Comparison of ENCODE assay signal across 25 cellular contexts in genomic region chr4:33453436-33453835, GRCh38.
A peak's percentile ranks its signal among the peaks of the same experiment; 100 is the strongest.
DNase-seq lines count a peak whose midpoint lies in the region; ATAC-seq, FAIRE-seq and TF ChIP-seq lines count a peak whose summit lies in the region.
"Had no signal": no experiment of that assay in that cellular context is flagged by ENCODE, and none has a peak within 500 bp of the region (broad histone marks: within the 10 kb centered on the region; RNA-seq: fewer than 3 reads in every experiment).

No MANE protein-coding gene starts in this region.

- H3K36me3 ChIP-seq in bronchial epithelial cell (ENCODE audit: control insufficient read depth, insufficient read depth, low read length) (no peaks in the 10 kb centered on the region), left lung (no peaks in the 10 kb centered on the region), thyroid gland (no peaks in the 10 kb centered on the region)
- H3K36me3 ChIP-seq: BE2C; BLaER1 treated with 17β-estradiol and CSF1 and Interleukin-3, amounts not matched to agents 10 nM and 100 nM had no signal

- H3K27me3 ChIP-seq in bronchial epithelial cell (ENCODE audit: control insufficient read depth, insufficient read depth, low read length) (no peaks in the 10 kb centered on the region), left lung (no peaks in the 10 kb centered on the region), thyroid gland (no peaks in the 10 kb centered on the region)
- H3K27me3 ChIP-seq: BE2C; BLaER1 treated with 17β-estradiol and CSF1 and Interleukin-3, amounts not matched to agents 10 nM and 100 nM had no signal

- H3K4me1 ChIP-seq in left lung (no peaks in the 10 kb centered on the region), thyroid gland (peaks cover 8 to 11% of the 10 kb centered on the region in 2 donors)
- H3K4me1 ChIP-seq: A549; BE2C; BLaER1 treated with 17β-estradiol and CSF1 and Interleukin-3, amounts not matched to agents 10 nM and 100 nM had no signal

- peak; percentile 72 for FAIRE-seq in bronchial epithelial cell (lab: Jason Lieb, UNC)
- FAIRE-seq: A549, GM12878, GM19239, H1 had no signal

- H3K9me3 Mint-ChIP-seq in activated T-helper 17 cell treated with anti-CD3 and anti-CD28 coated beads, Interleukin-2, amount 50 U/mL, for 72 hours = peaks cover 18% of the 10 kb centered on the region

- no peak for TF ChIP-seq CTCF in C4-2B (conservative IDR thresholded peaks at IDR 0.05)
- TF ChIP-seq CTCF in bronchial epithelial cell (IDR thresholded peaks at IDR 0.05; ENCODE audit: insufficient read depth, low read length, severe bottlenecking) = no peak
- no peak for TF ChIP-seq CTCF in left lung (IDR thresholded peaks at IDR 0.05)
- no peak for TF ChIP-seq CTCF in thyroid gland (IDR thresholded peaks at IDR 0.05)

- H3K4me1 Mint-ChIP-seq in activated T-helper 17 cell treated with anti-CD3 and anti-CD28 coated beads, Interleukin-2, amount 50 U/mL, for 72 hours = no peaks in the 10 kb centered on the region
- H3K4me1 Mint-ChIP-seq: CD4-positive, alpha-beta memory T cell had no signal

- no peaks in the 10 kb centered on the region for H3K27me3 Mint-ChIP-seq in activated T-helper 17 cell treated with anti-CD3 and anti-CD28 coated beads, Interleukin-2, amount 50 U/mL, for 72 hours
- H3K27me3 Mint-ChIP-seq: CD4-positive, alpha-beta memory T cell had no signal

- peak; percentile 24 for ATAC-seq in left lung
- no peak for ATAC-seq in activated T-helper 17 cell treated with anti-CD3 and anti-CD28 coated beads, Interleukin-2, amount 50 U/mL, for 72 hours (replicated peaks)
- ATAC-seq: A549, GM12878 had no signal

- H3K4me3 ChIP-seq in bronchial epithelial cell (ENCODE audit: low read depth, low read length) (no peak overlapping the region), left lung (no peak overlapping the region), thyroid gland (replicated peaks in 1 of 3) (no peak overlapping the region)
- H3K4me3 ChIP-seq: A549; BLaER1 treated with 17β-estradiol and CSF1 and Interleukin-3, amounts not matched to agents 10 nM and 100 nM; GM12878; GM23248 had no signal

- no peak for TF ChIP-seq POLR2A in thyroid gland (IDR thresholded peaks at IDR 0.05)

- no peak overlapping the region for H3K4me3 Mint-ChIP-seq in activated T-helper 17 cell treated with anti-CD3 and anti-CD28 coated beads, Interleukin-2, amount 50 U/mL, for 72 hours
- H3K4me3 Mint-ChIP-seq: CD4-positive, alpha-beta memory T cell had no signal

- no peak for DNase-seq in bronchial epithelial cell (ENCODE audit: low read depth)
- DNase-seq in left lung = no peak
- peak; percentile 89 to 92 for DNase-seq in thyroid gland
- DNase-seq in activated T-cell treated with anti-CD3 and anti-CD28 coated beads, Interleukin-2, amount 50 U/mL, for 1 hour = no peak
- no peak for DNase-seq in foreskin melanocyte
- DNase-seq: 8988T; ACHN; AML-193; BE2C; Calu3; CD4-positive, alpha-beta memory T cell; COR-L47; DMS79; EL; GDM1; GM23248; H7; HCEC 1CT had no signal

- H3K36me3 Mint-ChIP-seq in activated T-helper 17 cell treated with anti-CD3 and anti-CD28 coated beads, Interleukin-2, amount 50 U/mL, for 72 hours (ENCODE audit: low read depth) = no peaks in the 10 kb centered on the region
- H3K36me3 Mint-ChIP-seq: CD4-positive, alpha-beta memory T cell had no signal

- no peak overlapping the region for H3K27ac Mint-ChIP-seq in activated T-helper 17 cell treated with anti-CD3 and anti-CD28 coated beads, Interleukin-2, amount 50 U/mL, for 72 hours
- H3K27ac Mint-ChIP-seq: CD4-positive, alpha-beta memory T cell had no signal

- H3K9me3 ChIP-seq in left lung = peaks cover 0 to 9% of the 10 kb centered on the region in 2 donors
- H3K9me3 ChIP-seq in thyroid gland = no peaks in the 10 kb centered on the region
- H3K9me3 ChIP-seq: A549; BE2C; BLaER1 treated with 17β-estradiol and CSF1 and Interleukin-3, amounts not matched to agents 10 nM and 100 nM had no signal

- intact Hi-C loops in left lung (cut with DNase I) = no loop called here
- intact Hi-C loops in thyroid gland (cut with DNase I) = no loop called here

- H3K27ac ChIP-seq in C4-2B = peak overlapping the region; percentile 22; the same call in 1 of the 2 replicates
- H3K27ac ChIP-seq in left lung = no peak overlapping the region
- H3K27ac ChIP-seq in thyroid gland = peak overlapping the region; percentile 37 to 73 (median 64)
- H3K27ac ChIP-seq: A549; BLaER1 treated with 17β-estradiol and CSF1 and Interleukin-3, amounts not matched to agents 10 nM and 100 nM; GM23248 had no signal

Comparison
In these comparisons a context has a peak if more than half of its experiments do, and no peak if none do; other contexts are left out.
1. H3K27ac ChIP-seq: peak in C4-2B (single experiment) and thyroid gland (3 of 3); none in left lung (0 of 2).
2. DNase-seq: peak in thyroid gland (2 of 2); none in bronchial epithelial cell (single experiment), left lung (0 of 2), activated T-cell treated with anti-CD3 and anti-CD28 coated beads, Interleukin-2, amount 50 U/mL, for 1 hour (single experiment) and foreskin melanocyte (single experiment).